Comparison of ENCODE assay signal across 20 cellular contexts in genomic region chr7:102153586-102153948, GRCh38.
DNase-seq lines count a peak whose midpoint lies in the region; FAIRE-seq and TF ChIP-seq lines count a peak whose summit lies in the region.
"Had no signal": no experiment of that assay in that cellular context is flagged by ENCODE, and none has a peak within 500 bp of the region (broad histone marks: within the 10 kb centered on the region; RNA-seq: fewer than 3 reads in every experiment).

No MANE protein-coding gene starts in this region.

- FAIRE-seq in H1 (lab: Jason Lieb, UNC) (peak; percentile 81), keratinocyte (lab: Jason Lieb, UNC) (no peak)
- FAIRE-seq: H54, kidney had no signal

- peak overlapping the region; percentile 10 for H2BK120ac ChIP-seq in H1 (replicated peaks; ENCODE audit: low read depth, low read length)

- no peaks in the 10 kb centered on the region for H3K79me1 ChIP-seq in H1 (ENCODE audit: low read depth, low read length)

- H3K79me2 ChIP-seq in H1 (ENCODE audit: control insufficient read depth in 1 of 2, insufficient read depth in 2 of 2, low read length in 2 of 2) (no peaks in the 10 kb centered on the region), keratinocyte (ENCODE audit: control insufficient read depth, insufficient read depth, low read length) (no peaks in the 10 kb centered on the region), MM.1S (ENCODE audit: low read length) (no peaks in the 10 kb centered on the region)

- DNase-seq in DMS153 (lab: John Stamatoyannopoulos, UW): peak; percentile 72
- DNase-seq in DMS153 treated with DMSO at 0.1 percent for 48 hours (lab: John Stamatoyannopoulos, UW; ENCODE audit: unreplicated experiment): no peak
- DNase-seq in H1 (ENCODE audit: low read depth in 1 of 2, low spot score in 2 of 2): no peak
- DNase-seq in keratinocyte (ENCODE audit: low read depth, low spot score): no peak
- no peak for DNase-seq in transverse colon
- no peak for DNase-seq in cerebellar cortex (ENCODE audit: low spot score)
- no peak for DNase-seq in midbrain (lab: John Stamatoyannopoulos, UW)
- DNase-seq in MM.1S: no peak
- DNase-seq: activated naive CD4-positive, alpha-beta T cell; DMS53; NCI-H1417 treated with DMSO at 0.1 percent for 48 hours; occipital lobe; stimulated activated CD4-positive, alpha-beta T cell treated with anti-CD3 and anti-CD28 coated beads, Interleukin-4, amount 100 ng/mL, for 24 hours; stimulated activated CD8-positive, alpha-beta memory T cell treated with anti-CD3 and anti-CD28 coated beads, Interleukin-4, amount 100 ng/mL, for 48 hours; testis had no signal

- TF ChIP-seq RAD21 in H1 (IDR thresholded peaks at IDR 0.05 in 1 of 2, conservative IDR thresholded peaks at IDR 0.05 in 1 of 2; ENCODE audit: low read depth in 2 of 2, low read length in 2 of 2): no peak

- peak overlapping the region; percentile 17 for H4K91ac ChIP-seq in H1 (replicated peaks; ENCODE audit: insufficient read length, low read length)

- peak overlapping the region; percentile 74 for H2BK5ac ChIP-seq in H1 (ENCODE audit: low read depth, low read length)

- H3K9me2 ChIP-seq in MM.1S (replicated peaks; ENCODE audit: insufficient read depth, low read length): no peaks in the 10 kb centered on the region

- no peak overlapping the region for H3K56ac ChIP-seq in H1 (replicated peaks; ENCODE audit: insufficient read length, low read depth, low read length)

- H3K36me3 ChIP-seq in H1 (ENCODE audit: control insufficient read depth in 2 of 4, insufficient read depth in 4 of 4, low read length in 3 of 4): no peaks in the 10 kb centered on the region; a peak in 1 of 8 replicates
- H3K36me3 ChIP-seq in keratinocyte (ENCODE audit: control insufficient read depth in 2 of 2, extremely low read depth in 1 of 2, insufficient read depth in 2 of 2, low read length in 2 of 2): no peaks in the 10 kb centered on the region
- no peaks in the 10 kb centered on the region for H3K36me3 ChIP-seq in transverse colon
- H3K36me3 ChIP-seq in MM.1S (replicated peaks; ENCODE audit: insufficient read depth, low read length): no peaks in the 10 kb centered on the region
- H3K36me3 ChIP-seq: colonic mucosa had no signal

- H3K27ac ChIP-seq in H1 (ENCODE audit: low read depth, low read length) (peak overlapping the region; percentile 93), keratinocyte (ENCODE audit: control insufficient read depth, insufficient read depth, low read length) (peak overlapping the region; percentile 98), transverse colon (peak overlapping the region in 3 of 4 donors; percentile 29 to 58 (median 58)), MM.1S (ENCODE audit: low read length) (no peak overlapping the region)
- H3K27ac ChIP-seq: 22Rv1, colonic mucosa, KMS-11, testis had no signal

- no peaks in the 10 kb centered on the region for H3K23me2 ChIP-seq in H1 (ENCODE audit: low read depth, low read length)

- H2BK20ac ChIP-seq in H1 (ENCODE audit: low read length): 0 out of 2 replicates have a peak overlapping the region, but pooled peaks have one; percentile 61

- peak overlapping the region; percentile 55; the same call in 1 of the 2 replicates for H2BK15ac ChIP-seq in H1 (ENCODE audit: low read length)

- H3K27me3 ChIP-seq in H1 (replicated peaks in 1 of 4; ENCODE audit: control insufficient read depth in 3 of 4, extremely low read depth in 1 of 4, insufficient read depth in 3 of 4, low read length in 3 of 4) (no peaks in the 10 kb centered on the region), keratinocyte (ENCODE audit: control insufficient read depth, extremely low read depth, insufficient read depth, low read length) (no peaks in the 10 kb centered on the region), transverse colon (no peaks in the 10 kb centered on the region), MM.1S (replicated peaks; ENCODE audit: insufficient read depth, low read length) (no peaks in the 10 kb centered on the region)
- H3K27me3 ChIP-seq: colonic mucosa, testis had no signal

- H3K18ac ChIP-seq in H1 (ENCODE audit: extremely low read depth, low read length): peak overlapping the region; percentile 78; the same call in 1 of the 2 replicates

- intact Hi-C loops in transverse colon (cut with DNase I; ENCODE audit: low total_unique reads): no loop called here

- no peak for TF ChIP-seq CTCF in H1 (IDR thresholded peaks at IDR 0.05; ENCODE audit: control extremely low read depth in 1 of 3, insufficient read depth in 1 of 3, low read depth in 1 of 3, low read length in 3 of 3)
- no peak for TF ChIP-seq CTCF in keratinocyte (optimal IDR thresholded peaks at IDR 0.05 in 1 of 3, IDR thresholded peaks at IDR 0.05 in 1 of 3, conservative IDR thresholded peaks at IDR 0.05 in 1 of 3; ENCODE audit: extremely low read depth in 1 of 3, insufficient read depth in 2 of 3, low read length in 3 of 3)
- TF ChIP-seq CTCF in transverse colon (IDR thresholded peaks at IDR 0.05): no peak
- no peak for TF ChIP-seq CTCF in MM.1S (IDR thresholded peaks at IDR 0.05; ENCODE audit: low read length)

- H3K4me2 ChIP-seq in H1 (ENCODE audit: insufficient read depth in 1 of 2, low read depth in 2 of 2, low read length in 2 of 2) (peak overlapping the region; percentile 18 to 49; a peak in 3 of 4 replicates), keratinocyte (ENCODE audit: control insufficient read depth, extremely low read depth, insufficient read depth, low read depth, low read length) (peak overlapping the region; percentile 78), MM.1S (ENCODE audit: low read depth, low read length) (no peak overlapping the region)
- H3K4me2 ChIP-seq: KMS-11 had no signal

- H3K4me3 ChIP-seq in H1 (ENCODE audit: extremely low read depth in 1 of 4, insufficient read depth in 2 of 4, low read depth in 3 of 4, low read length in 4 of 4) (no peak overlapping the region), keratinocyte (ENCODE audit: control insufficient read depth in 2 of 3, extremely low read depth in 1 of 3, insufficient read depth in 2 of 3, low read depth in 1 of 3, low read length in 3 of 3) (peak overlapping the region in 2 of 3 experiments; percentile 27 to 54), transverse colon (no peak overlapping the region), MM.1S (ENCODE audit: low read length) (no peak overlapping the region)
- H3K4me3 ChIP-seq: colonic mucosa, testis had no signal

- H3K4me1 ChIP-seq in H1 (replicated peaks in 1 of 4; ENCODE audit: control insufficient read depth in 3 of 4, insufficient read depth in 4 of 4, low read length in 3 of 4) (peaks cover 4 to 13% (median 8%) of the 10 kb centered on the region in 4 experiments), keratinocyte (ENCODE audit: control insufficient read depth, extremely low read depth, insufficient read depth, low read length) (peaks cover 29% of the 10 kb centered on the region), transverse colon (peaks cover 0 to 10% (median 2%) of the 10 kb centered on the region in 4 donors), MM.1S (ENCODE audit: low read length) (no peaks in the 10 kb centered on the region)
- H3K4me1 ChIP-seq: colonic mucosa had no signal

- TF ChIP-seq POLR2A in H1 (IDR thresholded peaks at IDR 0.05; ENCODE audit: control extremely low read depth in 1 of 2, low read depth in 2 of 2, low read length in 2 of 2): no peak
- TF ChIP-seq POLR2A in transverse colon (IDR thresholded peaks at IDR 0.05): no peak

- peak overlapping the region; percentile 93; the same call in 1 of the 2 replicates for H4K8ac ChIP-seq in H1 (ENCODE audit: extremely low read depth, insufficient read depth, low read length)

- 68% methylated on average over 7 of the region's 7 CpGs; no CpG with 5 or more reads in 1 of the 2 experiments for WGBS in H1 (ENCODE audit: extremely low coverage in 1 of 2, insufficient coverage in 1 of 2, insufficient read length in 1 of 2, insufficient replicate concordance in 2 of 2, low coverage in 1 of 2, low lambda C conversion rate in 2 of 2, missing lambda C conversion rate in 1 of 2), 2 experiments
- 89 to 100% methylated on average over 1 to 7 of the region's 7 CpGs for WGBS in transverse colon (ENCODE audit: low coverage in 1 of 2), 2 donors

- H3F3A ChIP-seq in MM.1S (ENCODE audit: insufficient read depth, low read length): no peaks in the 10 kb centered on the region

- H4K20me1 ChIP-seq in H1 (replicated peaks in 1 of 2; ENCODE audit: control insufficient read depth in 1 of 2, insufficient read depth in 2 of 2, low read length in 2 of 2): no peaks in the 10 kb centered on the region
- H4K20me1 ChIP-seq in keratinocyte (ENCODE audit: control insufficient read depth, extremely low read depth, insufficient read depth, low read length): no peaks in the 10 kb centered on the region
- no peaks in the 10 kb centered on the region for H4K20me1 ChIP-seq in MM.1S (ENCODE audit: insufficient read depth, low read length)

- peak overlapping the region; percentile 60 for H3K4ac ChIP-seq in H1 (replicated peaks; ENCODE audit: insufficient read length, low read depth, low read length)

- TF ChIP-seq EP300 in H1 (IDR thresholded peaks at IDR 0.05; ENCODE audit: borderline replicate concordance in 1 of 2, low read depth in 2 of 2, low read length in 2 of 2) (no peak), transverse colon (IDR thresholded peaks at IDR 0.05; ENCODE audit: low read depth) (no peak)

- H4K5ac ChIP-seq in H1 (ENCODE audit: insufficient read length, low read depth, low read length): peak overlapping the region; percentile 24

- POLR2A ChIA-PET in H1 (lab: Charles Lee; ENCODE audit: partially characterized antibody): interaction anchor here (0.5 to 2.4 kb wide), 4 partner anchors 10 to 207 kb away, joined by 3 to 5 read pairs (median 4); no protein-coding TSS in a partner anchor

- peak overlapping the region in 2 of 4 experiments; percentile 52 to 67; a peak in 5 of 7 replicates for H3K9ac ChIP-seq in H1 (replicated peaks in 1 of 4; ENCODE audit: extremely low read depth in 1 of 4, low read depth in 3 of 4, low read length in 3 of 4)
- peak overlapping the region; percentile 85 for H3K9ac ChIP-seq in keratinocyte (ENCODE audit: control insufficient read depth, extremely low read depth, insufficient read depth, low read length)
- no peak overlapping the region for H3K9ac ChIP-seq in MM.1S (ENCODE audit: low read length)
- H3K9ac ChIP-seq: KMS-11 had no signal

- H2AFZ ChIP-seq in H1 (ENCODE audit: low read length): no peak overlapping the region
- peak overlapping the region; percentile 77 for H2AFZ ChIP-seq in keratinocyte (ENCODE audit: control insufficient read depth, low read length)
- no peak overlapping the region for H2AFZ ChIP-seq in MM.1S (ENCODE audit: low read length)

- CTCF ChIA-PET in H1 (lab: Charles Lee; ENCODE audit: partially characterized antibody): interaction anchor here (0.9 to 2.1 kb wide), 5 partner anchors 10 to 162 kb away, joined by 3 to 9 read pairs (median 3); no protein-coding TSS in a partner anchor

- H2AK5ac ChIP-seq in H1 (ENCODE audit: low read depth, low read length): peak overlapping the region; percentile 18; the same call in 1 of the 2 replicates

- H3K14ac ChIP-seq in H1 (ENCODE audit: insufficient read length): no peak overlapping the region

- H3K23ac ChIP-seq in H1 (ENCODE audit: insufficient read length): no peak overlapping the region

- no peaks in the 10 kb centered on the region for H3K9me1 ChIP-seq in keratinocyte (ENCODE audit: control insufficient read depth, extremely low read depth, insufficient read depth, low read length)

- H2BK12ac ChIP-seq in H1 (ENCODE audit: low read depth, low read length): peak overlapping the region; percentile 96

- dilution Hi-C loops in keratinocyte (cut with MboI; ENCODE audit: extremely low pct_ligation_motif_present, low sequenced_read_pairs): no loop called here

- H3K9me3 ChIP-seq in H1 (ENCODE audit: insufficient read depth in 2 of 2, low read depth in 1 of 2, low read length in 1 of 2) (no peaks in the 10 kb centered on the region), keratinocyte (ENCODE audit: control insufficient read depth, low read depth, low read length) (no peaks in the 10 kb centered on the region), transverse colon (no peaks in the 10 kb centered on the region), MM.1S (replicated peaks; ENCODE audit: insufficient read depth, low read length) (no peaks in the 10 kb centered on the region)
- H3K9me3 ChIP-seq: colonic mucosa, testis had no signal

- in situ Hi-C loops in transverse colon (cut with MboI; ENCODE audit: low pct_ligation_motif_present in 1 of 4, low pct_unique_long_range_greater_than_20kb in 1 of 4, low sequenced_read_pairs in 3 of 4): no loop called here

Comparison
In these comparisons a context has a peak if more than half of its experiments do, and no peak if none do; other contexts are left out.
1. H3K4me3 ChIP-seq: peak in keratinocyte (2 of 3); none in H1 (0 of 4), transverse colon (0 of 4) and MM.1S (single experiment).